In genomic region chr10:61000769-61001730, GRCh38 we compare ENCODE assay signal across 1 cellular context.
TF ChIP-seq lines count a peak whose summit lies in the region.

No MANE protein-coding gene starts in this region.

TF ChIP-seq in HepG2, 621 proteins besides CTCF, POLR2A, EP300 and RAD21 (continued from another document and continues in another):
- TF ChIP-seq TRAFD1 (CRISPR knock-in tag; IDR thresholded peaks at IDR 0.05; ENCODE audit: borderline replicate concordance) (no peak), BCL6 (CRISPR knock-in tag; IDR thresholded peaks at IDR 0.05) (peak; percentile 57; the same call in 1 of the 2 replicates), GPBP1L1 (CRISPR knock-in tag; IDR thresholded peaks at IDR 0.05) (no peak), ZNF225 (CRISPR knock-in tag; IDR thresholded peaks at IDR 0.05) (no peak), KAT7 (CRISPR knock-in tag; IDR thresholded peaks at IDR 0.05; ENCODE audit: borderline replicate concordance) (peak; percentile 60; the same call in 1 of the 2 replicates), TFAP4 (IDR thresholded peaks at IDR 0.05; ENCODE audit: borderline replicate concordance, low read depth) (peak; percentile 22; the same call in 1 of the 2 replicates), ETV5 (CRISPR knock-in tag; IDR thresholded peaks at IDR 0.05; ENCODE audit: borderline replicate concordance) (0 out of 2 replicates have a peak, but pooled peaks have one; percentile 10), SKI (IDR thresholded peaks at IDR 0.05; ENCODE audit: partially characterized antibody) (no peak), WIZ (CRISPR knock-in tag; IDR thresholded peaks at IDR 0.05) (no peak), ZNF841 (CRISPR knock-in tag; IDR thresholded peaks at IDR 0.05; ENCODE audit: borderline replicate concordance) (no peak), ZNF280D (CRISPR knock-in tag; IDR thresholded peaks at IDR 0.05) (no peak), ZNF142 (CRISPR knock-in tag; IDR thresholded peaks at IDR 0.05) (no peak), EHMT2 (IDR thresholded peaks at IDR 0.05; ENCODE audit: borderline replicate concordance, low read depth, low read length) (no peak), FOXK1 (CRISPR knock-in tag; IDR thresholded peaks at IDR 0.05; ENCODE audit: borderline replicate concordance, low read depth) (0 out of 2 replicates have a peak, but pooled peaks have one; percentile 34), HNF4G (IDR thresholded peaks at IDR 0.05; ENCODE audit: borderline replicate concordance, low read depth, low read length) (no peak), HNF4G (CRISPR knock-in tag; IDR thresholded peaks at IDR 0.05; ENCODE audit: borderline replicate concordance, low read depth) (no peak), ZNF282 (IDR thresholded peaks at IDR 0.05; ENCODE audit: partially characterized antibody) (no peak), PAF1 (CRISPR knock-in tag; IDR thresholded peaks at IDR 0.05) (no peak), ZNF552 (CRISPR knock-in tag; IDR thresholded peaks at IDR 0.05; ENCODE audit: borderline replicate concordance) (no peak), SOX13 (IDR thresholded peaks at IDR 0.05) (peak; percentile 21; the same call in 1 of the 2 replicates), SOX13 (CRISPR knock-in tag; conservative IDR thresholded peaks at IDR 0.05 in 1 of 2, IDR thresholded peaks at IDR 0.05 in 1 of 2) (peak in 1 of 2 experiments; percentile 2; a peak in 1 of 4 replicates), HCFC1 (IDR thresholded peaks at IDR 0.05; ENCODE audit: low read depth, low read length) (no peak), SRSF4 (IDR thresholded peaks at IDR 0.05; ENCODE audit: low read depth, low read length, poor library complexity, severe bottlenecking) (no peak), ZEB1 (IDR thresholded peaks at IDR 0.05; ENCODE audit: insufficient replicate concordance, low read depth) (no peak), ZNF430 (CRISPR knock-in tag; IDR thresholded peaks at IDR 0.05) (0 out of 2 replicates have a peak, but pooled peaks have one; percentile 45), PPARG (CRISPR knock-in tag; conservative IDR thresholded peaks at IDR 0.05) (no peak), JDP2 (CRISPR knock-in tag; IDR thresholded peaks at IDR 0.05; ENCODE audit: borderline replicate concordance) (no peak), ZNF556 (CRISPR knock-in tag; IDR thresholded peaks at IDR 0.05; ENCODE audit: borderline replicate concordance) (0 out of 2 replicates have a peak, but pooled peaks have one; percentile 37), ZNF530 (CRISPR knock-in tag; IDR thresholded peaks at IDR 0.05; ENCODE audit: low read depth) (no peak), ZNF331 (CRISPR knock-in tag; IDR thresholded peaks at IDR 0.05) (peak; percentile 51; the same call in 1 of the 2 replicates), RORA (CRISPR knock-in tag; IDR thresholded peaks at IDR 0.05) (no peak), NCOA2 (CRISPR knock-in tag; IDR thresholded peaks at IDR 0.05) (peak; percentile 43; the same call in 1 of the 2 replicates), PTBP1 (IDR thresholded peaks at IDR 0.05; ENCODE audit: low read depth, low read length, poor library complexity, severe bottlenecking) (no peak), ZBTB49 (CRISPR knock-in tag; IDR thresholded peaks at IDR 0.05; ENCODE audit: borderline replicate concordance) (no peak), KLF15 (CRISPR knock-in tag; IDR thresholded peaks at IDR 0.05; ENCODE audit: borderline replicate concordance) (no peak), MXD4 (CRISPR knock-in tag; IDR thresholded peaks at IDR 0.05) (no peak), DMAP1 (CRISPR knock-in tag; IDR thresholded peaks at IDR 0.05) (no peak), CREM (IDR thresholded peaks at IDR 0.05) (peak; percentile 43; the same call in 1 of the 2 replicates), CREM (CRISPR knock-in tag; IDR thresholded peaks at IDR 0.05) (no peak), POLR2AphosphoS2 (IDR thresholded peaks at IDR 0.05; ENCODE audit: low read depth, low read length) (no peak), NFKB2 (CRISPR knock-in tag; IDR thresholded peaks at IDR 0.05; ENCODE audit: borderline replicate concordance) (peak; percentile 39; the same call in 1 of the 2 replicates), ZNF251 (CRISPR knock-in tag; IDR thresholded peaks at IDR 0.05) (no peak), ZNF446 (CRISPR knock-in tag; IDR thresholded peaks at IDR 0.05) (no peak), YY1 (IDR thresholded peaks at IDR 0.05; ENCODE audit: insufficient read depth, insufficient replicate concordance, low read depth, low read length) (no peak), ZNF687 (CRISPR knock-in tag; IDR thresholded peaks at IDR 0.05) (peak; percentile 66), JARID2 (CRISPR knock-in tag; IDR thresholded peaks at IDR 0.05; ENCODE audit: insufficient replicate concordance) (no peak), KLF16 (CRISPR knock-in tag; IDR thresholded peaks at IDR 0.05) (no peak)
